ENCODE assay signal across 8 cellular contexts in the genomic region with DNA sequence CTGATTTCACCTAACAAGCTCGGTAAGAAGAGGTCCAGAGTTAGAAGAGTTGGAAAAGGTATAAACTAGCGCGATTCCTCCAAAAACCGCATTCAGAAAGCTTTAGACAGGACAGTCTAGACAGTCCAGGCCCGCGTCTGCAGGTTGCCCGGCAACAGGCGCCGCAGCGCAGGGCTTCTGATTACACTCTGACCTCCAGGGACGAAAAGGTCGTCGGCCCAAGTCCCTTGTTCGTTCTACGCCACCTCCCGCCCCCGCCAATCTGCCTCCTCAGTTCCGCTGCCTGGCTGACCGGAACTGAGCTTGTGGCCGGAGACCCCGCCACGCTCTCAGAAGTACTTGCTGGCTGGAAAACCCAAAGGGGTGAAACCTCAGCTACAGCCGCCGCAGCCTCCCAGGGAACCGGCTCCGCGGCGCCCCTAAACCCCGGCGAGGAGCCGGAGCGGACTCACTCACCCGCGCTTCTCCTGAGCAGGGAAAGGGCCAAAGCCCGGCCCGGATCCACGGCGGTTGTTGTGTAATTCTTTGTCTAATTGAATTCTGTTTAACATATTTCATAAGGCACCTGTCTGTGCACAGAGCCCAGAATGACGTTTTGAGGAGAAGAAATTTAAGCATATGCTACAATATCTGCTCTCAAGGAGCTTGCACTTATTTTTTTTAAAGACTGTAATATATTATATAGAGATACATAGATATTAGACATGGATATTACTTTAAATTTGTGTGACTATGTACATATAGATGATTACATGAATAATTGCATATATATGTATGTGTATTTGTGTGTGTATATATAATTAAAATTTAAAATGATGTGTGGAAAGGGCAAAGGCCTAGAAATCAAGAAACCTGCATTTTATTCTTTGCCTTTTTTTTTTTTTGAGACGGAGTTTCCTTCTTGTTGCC. TPM values are rescaled to one million over a fixed set of nuclear protein-coding genes. Genes with fewer than 3 reads are reported as not detected.
DNase-seq lines count a peak whose midpoint lies in the region; ATAC-seq and FAIRE-seq lines count a peak whose summit lies in the region.

Gene CAPS2 (minus strand): TSS at position 407 of the 909 bp plus-strand sequence. CDS start 3,826 bp downstream, outside the sequence.

- peak within 1 kb of the TSS; percentile 72 to 93 (median 86) for H3K4me3 Mint-ChIP-seq in CD8-positive, alpha-beta memory T cell

- DNase-seq in CD8-positive, alpha-beta memory T cell, result peak; percentile 44 to 75 (median 49)
- DNase-seq in NCI-H82 treated with DMSO at 0.1 percent for 48 hours (lab: John Stamatoyannopoulos, UW; ENCODE audit: unreplicated experiment), result peak; percentile 54
- peak; percentile 1 to 19 for DNase-seq in activated CD8-positive, alpha-beta memory T cell treated with anti-CD3 and anti-CD28 coated beads for 4 hours (ENCODE audit: low read depth in 2 of 2)
- DNase-seq in stimulated activated CD8-positive, alpha-beta memory T cell treated with anti-CD3 and anti-CD28 coated beads, Interleukin-2, amount 100 ng/mL, for 1 hour (ENCODE audit: low read depth in 2 of 2), result peak; percentile 16 to 34

- H3K27me3 Mint-ChIP-seq in CD8-positive, alpha-beta memory T cell, result peaks cover 18 to 29% of the 10 kb centered on the region in 2 donors

- CTCF ChIA-PET in CD8-positive, alpha-beta memory T cell (lab: Charles Lee), result interaction anchor here (1.0 to 1.1 kb wide), 3 partner anchors 9 to 178 kb away, joined by 3 to 5 read pairs (median 3); no protein-coding TSS in a partner anchor

- H3K27me3 ChIP-seq in CD8-positive, alpha-beta memory T cell (ENCODE audit: insufficient read depth, low read length, poor library complexity, severe bottlenecking), result peaks cover 12% of the 10 kb centered on the region

- POLR2A ChIA-PET in CD8-positive, alpha-beta memory T cell (lab: Charles Lee), result no interaction called here

- no peaks in the 10 kb centered on the region for H3K9me3 ChIP-seq in CD8-positive, alpha-beta memory T cell (ENCODE audit: low read length)
- H3K9me3 ChIP-seq in mesodermal cell (ENCODE audit: control insufficient read depth, low read length), result no peaks in the 10 kb centered on the region

- H3K27ac Mint-ChIP-seq in CD8-positive, alpha-beta memory T cell, result peak within 1 kb of the TSS in 5 of 8 donors; percentile 52 to 91 (median 79)

- H3K4me1 Mint-ChIP-seq in CD8-positive, alpha-beta memory T cell, result peaks cover 13 to 29% (median 26%) of the 10 kb centered on the region in 3 donors

- H3K4me3 ChIP-seq in CD8-positive, alpha-beta memory T cell (ENCODE audit: low read length), result peak within 1 kb of the TSS; percentile 49
- peak within 1 kb of the TSS; percentile 46 for H3K4me3 ChIP-seq in mesodermal cell (ENCODE audit: extremely low read depth, insufficient read depth, low read length, poor library complexity, severe bottlenecking)

- no peaks in the 10 kb centered on the region for H3K9me3 Mint-ChIP-seq in CD8-positive, alpha-beta memory T cell

- H3K4me1 ChIP-seq in CD8-positive, alpha-beta memory T cell (ENCODE audit: insufficient read depth, low read length), result peaks cover 13% of the 10 kb centered on the region
- no peaks in the 10 kb centered on the region for H3K4me1 ChIP-seq in mesodermal cell (ENCODE audit: control insufficient read depth, insufficient read depth, low read length, poor library complexity, severe bottlenecking)

- peak; percentile 51 for FAIRE-seq in endometrium (lab: Jason Lieb, UNC)

- H3K27ac ChIP-seq in CD8-positive, alpha-beta memory T cell (ENCODE audit: low read depth, low read length), result no peak within 1 kb of the TSS
- H3K27ac ChIP-seq in mesodermal cell (ENCODE audit: low read depth, low read length, severe bottlenecking), result peak within 1 kb of the TSS; percentile 78

- ATAC-seq in GM19452 (IDR thresholded peaks at IDR 0.05; ENCODE audit: unreplicated experiment) (peak; percentile 86), HG03565 (IDR thresholded peaks at IDR 0.05; ENCODE audit: unreplicated experiment) (peak; percentile 82)

- no peaks in the 10 kb centered on the region for H3K36me3 ChIP-seq in CD8-positive, alpha-beta memory T cell (ENCODE audit: insufficient read depth, low read length)
- no peaks in the 10 kb centered on the region for H3K36me3 ChIP-seq in mesodermal cell (ENCODE audit: control insufficient read depth, insufficient read depth, low read length)

- no peaks in the 10 kb centered on the region for H3K36me3 Mint-ChIP-seq in CD8-positive, alpha-beta memory T cell

- 3 to 4% methylated on average over 18 to 34 of the region's 40 CpGs for WGBS in mesodermal cell (ENCODE audit: insufficient coverage in 2 of 2), 2 experiments

RNA-seq across cellular contexts. Expression of gene CAPS2, which starts in this region (rescaled TPM):
- 1 to 10 TPM; 1.9 to 2.6 TPM for total RNA-seq in CD8-positive, alpha-beta memory T cell
- 2.5 TPM for polyA plus RNA-seq in CD8-positive, alpha-beta memory T cell
- polyA plus RNA-seq in mesodermal cell (2013, experiment 1 of 2), result 2.5 TPM
- polyA plus RNA-seq in mesodermal cell (2013, experiment 2 of 2), result 2.2 TPM
